ENCODE assay signal across 8 cellular contexts in genomic region chr9:33142531-33142930, GRCh38. TPM values are rescaled to one million over a fixed set of nuclear protein-coding genes. Genes with fewer than 3 reads are reported as not detected.
DNase-seq lines count a peak whose midpoint lies in the region; ATAC-seq and TF ChIP-seq lines count a peak whose summit lies in the region.

No MANE protein-coding gene starts in this region.

- CTCF ChIA-PET in activated B cell treated with CpG ODN at 0.5 μM for 24 hours (lab: Charles Lee), result interaction anchor here (0.6 to 3.3 kb wide), 5 partner anchors 16 to 26 kb away, joined by 3 to 19 read pairs (median 3); partner anchors contain the start of gene B4GALT1

- peaks cover 98% of the 10 kb centered on the region for H3K4me1 Mint-ChIP-seq in activated B cell treated with CpG ODN at 0.5 μM for 24 hours
- peaks cover 77% of the 10 kb centered on the region for H3K4me1 Mint-ChIP-seq in nephron progenitor cell

- intact Hi-C loops in activated B cell treated with CpG ODN at 0.5 μM for 24 hours (cut with micrococcal nuclease), result no loop called here

- ATAC-seq in GM18867 (IDR thresholded peaks at IDR 0.05; ENCODE audit: unreplicated experiment) (peak; percentile 34), GM21619 (IDR thresholded peaks at IDR 0.05; ENCODE audit: unreplicated experiment) (peak; percentile 30), activated B cell treated with CpG ODN at 0.5 μM for 24 hours (ENCODE audit: low read depth) (peak; percentile 65)

- TF ChIP-seq CTCF in activated B cell treated with CpG ODN at 0.5 μM for 24 hours (IDR thresholded peaks at IDR 0.05) (no peak), nephron progenitor cell (IDR thresholded peaks at IDR 0.05) (no peak)

- peak overlapping the region; percentile 80 for H3K4me3 Mint-ChIP-seq in activated B cell treated with CpG ODN at 0.5 μM for 24 hours
- H3K4me3 Mint-ChIP-seq in nephron progenitor cell, result no peak overlapping the region

- POLR2A ChIA-PET in activated B cell treated with CpG ODN at 0.5 μM for 24 hours (lab: Charles Lee), result interaction anchor here (1.0 to 19.6 kb wide), 9 partner anchors 9 to 148 kb away, joined by 3 to 593 read pairs (median 13); partner anchors contain the start of genes B4GALT1 and NFX1

- peak; percentile 36 for DNase-seq in activated B cell treated with CpG ODN at 0.5 μM for 24 hours
- no peak for DNase-seq in nephron progenitor cell
- DNase-seq in HUDEP-2 (lab: John Stamatoyannopoulos, UW; ENCODE audit: unreplicated experiment in 76 of 76), result no peak
- DNase-seq in Kasumi-1 (lab: John Stamatoyannopoulos, UW), result no peak
- DNase-seq in GM19238 (ENCODE audit: insufficient read length, low spot score), result no peak
- DNase-seq in HCEC 1CT, result no peak

- H3K27ac Mint-ChIP-seq in activated B cell treated with CpG ODN at 0.5 μM for 24 hours, result peak overlapping the region; percentile 97
- H3K27ac Mint-ChIP-seq in nephron progenitor cell, result peak overlapping the region; percentile 71

- H3K9me3 Mint-ChIP-seq in activated B cell treated with CpG ODN at 0.5 μM for 24 hours, result no peaks in the 10 kb centered on the region
- H3K9me3 Mint-ChIP-seq in nephron progenitor cell, result no peaks in the 10 kb centered on the region

- no peaks in the 10 kb centered on the region for H3K27me3 Mint-ChIP-seq in activated B cell treated with CpG ODN at 0.5 μM for 24 hours
- H3K27me3 Mint-ChIP-seq in nephron progenitor cell (ENCODE audit: low read depth, poor library complexity), result peaks cover 2% of the 10 kb centered on the region

- H3K36me3 Mint-ChIP-seq in activated B cell treated with CpG ODN at 0.5 μM for 24 hours (ENCODE audit: low read depth), result peaks cover 37% of the 10 kb centered on the region
- H3K36me3 Mint-ChIP-seq in nephron progenitor cell (ENCODE audit: low read depth), result no peaks in the 10 kb centered on the region

RNA-seq across cellular contexts. Expression of gene B4GALT1, which starts 24.6 kb away (rescaled TPM):
- total RNA-seq in activated B cell treated with CpG ODN at 0.5 μM for 24 hours, result 111 and 118 TPM in 2 replicates
